Comparison of ENCODE assay signal across 12 cellular contexts in genomic region chr16:12502671-12503070, GRCh38.
"Had no signal": no experiment of that assay in that cellular context is flagged by ENCODE, and none has a peak within 500 bp of the region (broad histone marks: within the 10 kb centered on the region; RNA-seq: fewer than 3 reads in every experiment).

No MANE protein-coding gene starts in this region.

- H3K4me1 ChIP-seq: adrenal gland, colonic mucosa, lower lobe of right lung, right atrium auricular region, uterus had no signal

- H3K9me3 Mint-ChIP-seq: activated B cell treated with CpG ODN at 0.5 μM for 24 hours; activated CD4-positive, alpha-beta T cell treated with anti-CD3 and anti-CD28 coated beads, Interleukin-2, amount 10 ng/mL, durations not matched to agents 24 days and 14 days; activated naive CD4-positive, alpha-beta T cell treated with anti-CD3 and anti-CD28 coated beads for 36 hours; mesothelial cell of epicardium had no signal

- H3K27ac ChIP-seq: adrenal gland, colonic mucosa, lower lobe of right lung, right atrium auricular region, uterus had no signal

- H3K9me3 ChIP-seq: adrenal gland, colonic mucosa, lower lobe of right lung, right atrium auricular region, uterus had no signal

- H3K27me3 ChIP-seq: adrenal gland, colonic mucosa, right atrium auricular region, uterus had no signal

- H3K36me3 Mint-ChIP-seq: mesothelial cell of epicardium had no signal

- H3K27ac Mint-ChIP-seq: activated B cell treated with CpG ODN at 0.5 μM for 24 hours; activated CD4-positive, alpha-beta T cell treated with anti-CD3 and anti-CD28 coated beads, Interleukin-2, amount 10 ng/mL, durations not matched to agents 24 days and 14 days; activated naive CD4-positive, alpha-beta T cell treated with anti-CD3 and anti-CD28 coated beads for 36 hours; mesothelial cell of epicardium had no signal

- H3K36me3 ChIP-seq: adrenal gland, colonic mucosa, lower lobe of right lung, right atrium auricular region, uterus had no signal

- H3K4me2 ChIP-seq: smooth muscle cell had no signal

- ATAC-seq: lower lobe of right lung had no signal

- H3K4me1 Mint-ChIP-seq: mesothelial cell of epicardium had no signal

- H3K4me3 Mint-ChIP-seq: activated B cell treated with CpG ODN at 0.5 μM for 24 hours; activated CD4-positive, alpha-beta T cell treated with anti-CD3 and anti-CD28 coated beads, Interleukin-2, amount 10 ng/mL, durations not matched to agents 24 days and 14 days; activated naive CD4-positive, alpha-beta T cell treated with anti-CD3 and anti-CD28 coated beads for 36 hours; mesothelial cell of epicardium had no signal

- H3K4me3 ChIP-seq: adrenal gland, colonic mucosa, lower lobe of right lung, right atrium auricular region, smooth muscle cell, uterus had no signal

- DNase-seq: activated B cell treated with CpG ODN at 0.5 μM for 24 hours; activated CD4-positive, alpha-beta T cell treated with anti-CD3 and anti-CD28 coated beads, Interleukin-2, amount 10 ng/mL, durations not matched to agents 24 days and 14 days; activated CD8-positive, alpha-beta memory T cell treated with anti-CD3 and anti-CD28 coated beads for 24 hours; activated naive CD4-positive, alpha-beta T cell treated with anti-CD3 and anti-CD28 coated beads for 36 hours; adrenal gland; colonic mucosa; hippocampal formation; lower lobe of right lung; uterus had no signal

- H3K27me3 Mint-ChIP-seq: activated B cell treated with CpG ODN at 0.5 μM for 24 hours; activated CD4-positive, alpha-beta T cell treated with anti-CD3 and anti-CD28 coated beads, Interleukin-2, amount 10 ng/mL, durations not matched to agents 24 days and 14 days had no signal
